Comparison of ENCODE assay signal across 11 cellular contexts in the genomic region with DNA sequence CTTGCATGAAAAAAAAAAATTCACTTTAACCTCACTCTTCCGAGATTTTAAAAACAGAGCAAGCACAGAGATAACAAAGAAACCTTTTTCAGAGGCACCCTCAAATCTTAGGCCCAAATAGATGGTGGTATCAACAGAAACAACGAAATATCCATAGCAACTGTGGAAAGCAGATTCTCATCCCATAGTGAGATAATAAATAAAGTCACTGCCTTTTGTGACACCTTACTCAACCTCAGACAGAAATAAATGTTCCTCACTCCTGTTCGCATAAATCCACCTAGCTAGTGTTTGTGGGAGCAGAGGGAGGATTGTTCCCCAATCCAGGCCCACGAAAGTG.
DNase-seq lines count a peak whose midpoint lies in the region; ATAC-seq and TF ChIP-seq lines count a peak whose summit lies in the region.
"Had no signal": no experiment of that assay in that cellular context is flagged by ENCODE, and none has a peak within 500 bp of the region (broad histone marks: within the 10 kb centered on the region; RNA-seq: fewer than 3 reads in every experiment).

No MANE protein-coding gene starts in this region.

- WGBS in stomach, 5 donors: 81 to 92% (median 83%) methylated on average over 4 of the region's 4 CpGs

- H3K9me3 Mint-ChIP-seq in activated naive CD4-positive, alpha-beta T cell treated with anti-CD3 and anti-CD28 coated beads, Interleukin-2, amount 50 U/mL, for 72 hours: no peaks in the 10 kb centered on the region

- H3K4me3 ChIP-seq in HEK293 (ENCODE audit: low read depth, low read length): no peak overlapping the region
- peak overlapping the region; percentile 24; the same call in 1 of the 2 replicates for H3K4me3 ChIP-seq in WI38 (ENCODE audit: low read depth, low read length)
- H3K4me3 ChIP-seq in stomach: no peak overlapping the region

- no peak for TF ChIP-seq POLR2A in stomach (IDR thresholded peaks at IDR 0.05)

- CTCF ChIA-PET in HEK293 (lab: Yijun Ruan, JAX): interaction anchor here (0.7 to 1.9 kb wide), 5 partner anchors 14 to 320 kb away, joined by 3 to 6 read pairs (median 4); a partner anchor contains a TSS

- H3K27ac Mint-ChIP-seq in activated naive CD4-positive, alpha-beta T cell treated with anti-CD3 and anti-CD28 coated beads, Interleukin-2, amount 50 U/mL, for 72 hours: no peak overlapping the region

- no peak for ATAC-seq in HG03432 (IDR thresholded peaks at IDR 0.05; ENCODE audit: unreplicated experiment)
- ATAC-seq in activated naive CD4-positive, alpha-beta T cell treated with anti-CD3 and anti-CD28 coated beads, Interleukin-2, amount 50 U/mL, for 72 hours: no peak

- no peak for DNase-seq in stomach
- no peak for DNase-seq in H4 (ENCODE audit: low spot score)
- no peak for DNase-seq in stimulated activated CD4-positive, alpha-beta T cell treated with anti-CD3 and anti-CD28 coated beads, Interleukin-4, amount 100 ng/mL, for 4 hours
- no peak for DNase-seq in activated naive CD4-positive, alpha-beta T cell treated with anti-CD3 and anti-CD28 coated beads, Interleukin-2, amount 50 U/mL, for 72 hours (ENCODE audit: low spot score in 2 of 2)
- DNase-seq: activated CD4-positive, alpha-beta T cell treated with anti-CD3 and anti-CD28 coated beads, Interleukin-2, amount 50 U/mL, for 48 hours; Karpas-422 had no signal

- intact Hi-C loops in stomach (cut with DNase I; ENCODE audit: low total_unique reads): no loop called here

- H3K36me3 ChIP-seq in HEK293 (ENCODE audit: control insufficient read depth in 2 of 2, insufficient read depth in 1 of 2, low read length in 2 of 2) (no peaks in the 10 kb centered on the region), stomach (no peaks in the 10 kb centered on the region)

- no peak for TF ChIP-seq EP300 in stomach (IDR thresholded peaks at IDR 0.05)

- H3K4me1 ChIP-seq in HEK293 (ENCODE audit: control insufficient read depth, insufficient read depth, low read length) (peaks cover 13% of the 10 kb centered on the region), stomach (peaks cover 16 to 90% (median 55%) of the 10 kb centered on the region in 4 donors)

- no peak for TF ChIP-seq CTCF in HEK293 (tag by site-specific recombination; IDR thresholded peaks at IDR 0.05)
- no peak for TF ChIP-seq CTCF in WI38 (IDR thresholded peaks at IDR 0.05; ENCODE audit: low read depth, low read length)
- no peak for TF ChIP-seq CTCF in stomach (IDR thresholded peaks at IDR 0.05)

- H3K9me3 ChIP-seq in HEK293 (ENCODE audit: control insufficient read depth, insufficient read depth, low read depth, low read length) (no peaks in the 10 kb centered on the region), stomach (no peaks in the 10 kb centered on the region)

- H3K27me3 ChIP-seq in layer of hippocampus (ENCODE audit: control insufficient read depth, insufficient read depth, low read length) (no peaks in the 10 kb centered on the region), stomach (no peaks in the 10 kb centered on the region)

- POLR2A ChIA-PET in HEK293 (lab: Yijun Ruan, JAX): interaction anchor here (1.6 to 2.5 kb wide), 3 partner anchors 14 to 62 kb away, joined by 7 to 19 read pairs (median 8); a partner anchor contains a TSS

- no peaks in the 10 kb centered on the region for H3K36me3 Mint-ChIP-seq in activated naive CD4-positive, alpha-beta T cell treated with anti-CD3 and anti-CD28 coated beads, Interleukin-2, amount 50 U/mL, for 72 hours

- H3K27ac ChIP-seq in HEK293 (ENCODE audit: extremely low read depth, low read depth, low read length): peak overlapping the region; percentile 70
- H3K27ac ChIP-seq in layer of hippocampus (ENCODE audit: low read depth, low read length): peak overlapping the region; percentile 94
- peak overlapping the region; percentile 23 to 87 (median 84) for H3K27ac ChIP-seq in stomach
- H3K27ac ChIP-seq: epithelial cell of prostate had no signal

TF ChIP-seq in HEK293, 187 proteins besides CTCF, POLR2A, EP300 and RAD21:
- 0 out of 2 replicates have a peak, but pooled peaks have one; percentile 68 for TF ChIP-seq ZNF341 (tag by site-specific recombination; IDR thresholded peaks at IDR 0.05; ENCODE audit: low read depth)
- TF ChIP-seq, protein P1, sequence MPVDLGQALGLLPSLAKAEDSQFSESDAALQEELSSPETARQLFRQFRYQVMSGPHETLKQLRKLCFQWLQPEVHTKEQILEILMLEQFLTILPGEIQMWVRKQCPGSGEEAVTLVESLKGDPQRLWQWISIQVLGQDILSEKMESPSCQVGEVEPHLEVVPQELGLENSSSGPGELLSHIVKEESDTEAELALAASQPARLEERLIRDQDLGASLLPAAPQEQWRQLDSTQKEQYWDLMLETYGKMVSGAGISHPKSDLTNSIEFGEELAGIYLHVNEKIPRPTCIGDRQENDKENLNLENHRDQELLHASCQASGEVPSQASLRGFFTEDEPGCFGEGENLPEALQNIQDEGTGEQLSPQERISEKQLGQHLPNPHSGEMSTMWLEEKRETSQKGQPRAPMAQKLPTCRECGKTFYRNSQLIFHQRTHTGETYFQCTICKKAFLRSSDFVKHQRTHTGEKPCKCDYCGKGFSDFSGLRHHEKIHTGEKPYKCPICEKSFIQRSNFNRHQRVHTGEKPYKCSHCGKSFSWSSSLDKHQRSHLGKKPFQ (tag by site-specific recombination; IDR thresholded peaks at IDR 0.05): no peak
TF ChIP-seq in HEK293: peak in this region for 1.
